Comparison of ENCODE assay signal across 16 cellular contexts in the genomic region with DNA sequence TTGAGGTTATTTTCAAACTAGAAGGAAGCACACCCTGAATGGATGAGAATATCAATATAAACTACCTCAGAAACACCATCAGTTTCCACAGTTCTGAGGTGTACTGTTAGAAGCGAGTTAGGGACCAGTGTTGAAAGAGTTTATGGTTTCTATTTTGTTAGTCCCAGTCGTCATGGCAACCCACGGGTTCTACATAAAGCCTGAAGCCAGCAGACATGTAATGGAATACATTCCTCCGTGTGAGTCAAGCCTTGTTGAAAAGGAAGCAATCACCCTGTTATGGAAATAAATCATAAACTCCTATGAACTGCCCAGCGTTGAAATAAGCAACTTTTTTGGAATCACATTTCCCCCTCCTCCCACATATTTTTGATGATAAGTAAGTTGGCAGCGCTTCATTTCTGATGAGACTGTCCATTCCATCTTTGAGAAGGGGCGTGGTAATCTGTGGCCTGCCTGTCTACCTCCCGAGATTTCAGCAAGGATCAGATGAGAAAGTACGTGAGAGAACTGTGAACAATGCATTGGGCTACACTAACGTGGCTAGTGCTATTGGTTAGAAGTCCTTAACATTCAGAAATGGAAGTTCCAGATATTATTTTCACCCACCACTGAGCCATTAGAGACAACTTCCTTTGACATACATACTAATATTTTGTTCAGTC. TPM values are rescaled to one million over a fixed set of nuclear protein-coding genes. Genes with fewer than 3 reads are reported as not detected.
DNase-seq lines count a peak whose midpoint lies in the region; ATAC-seq, FAIRE-seq and TF ChIP-seq lines count a peak whose summit lies in the region.
"Had no signal": no experiment of that assay in that cellular context is flagged by ENCODE, and none has a peak within 500 bp of the region (broad histone marks: within the 10 kb centered on the region; RNA-seq: fewer than 3 reads in every experiment).

No MANE protein-coding gene starts in this region.

- no peaks in the 10 kb centered on the region for H3K9me3 ChIP-seq in A549
- H3K9me3 ChIP-seq in GM23248 (ENCODE audit: low read depth): no peaks in the 10 kb centered on the region
- peaks cover 2% of the 10 kb centered on the region for H3K9me3 ChIP-seq in mammary epithelial cell (replicated peaks; ENCODE audit: insufficient read depth, low read length)
- no peaks in the 10 kb centered on the region for H3K9me3 ChIP-seq in neural progenitor cell (ENCODE audit: low read depth)
- H3K9me3 ChIP-seq: BLaER1 treated with 17β-estradiol and CSF1 and Interleukin-3, amounts not matched to agents 10 nM and 100 nM; body of pancreas; esophagus muscularis mucosa; Peyer's patch had no signal

- peak; percentile 10 to 60 for DNase-seq in A549 (ENCODE audit: low read depth in 1 of 2, low spot score in 1 of 2)
- peak; percentile 75 for DNase-seq in GM23248
- DNase-seq in mammary epithelial cell: peak; percentile 72
- DNase-seq in iris pigment epithelial cell (ENCODE audit: low read depth): peak; percentile 52
- DNase-seq in NCI-H2171 treated with DMSO at 0.1 percent for 48 hours (lab: John Stamatoyannopoulos, UW): no peak
- DNase-seq in GM13976 (ENCODE audit: low spot score): no peak
- DNase-seq in mucosa of gallbladder (ENCODE audit: low spot score): no peak
- no peak for DNase-seq in neural progenitor cell (ENCODE audit: low spot score)
- DNase-seq: NCI-H2171; stimulated activated CD4-positive, alpha-beta T cell treated with anti-CD3 and anti-CD28 coated beads, Interleukin-4, amount 100 ng/mL, for 24 hours had no signal

- TF ChIP-seq EP300 in A549 (IDR thresholded peaks at IDR 0.05): no peak

- H3K4me2 ChIP-seq in A549: no peak overlapping the region
- H3K4me2 ChIP-seq in GM23248 (ENCODE audit: unreplicated experiment): no peak overlapping the region
- no peak overlapping the region for H3K4me2 ChIP-seq in mammary epithelial cell (ENCODE audit: insufficient read depth, low read depth, low read length)
- no peak overlapping the region for H3K4me2 ChIP-seq in neural progenitor cell
- H3K4me2 ChIP-seq: BLaER1 treated with 17β-estradiol and CSF1 and Interleukin-3, amounts not matched to agents 10 nM and 100 nM had no signal

- no peaks in the 10 kb centered on the region for H3K27me3 Mint-ChIP-seq in neural progenitor cell (ENCODE audit: insufficient read depth, low read depth)

- H3K4me1 Mint-ChIP-seq in neural progenitor cell: no peaks in the 10 kb centered on the region

- H3K9me2 ChIP-seq in GM23248 (ENCODE audit: insufficient read depth): no peaks in the 10 kb centered on the region

- no peak overlapping the region for H3K4me3 ChIP-seq in A549
- H3K4me3 ChIP-seq in GM23248: no peak overlapping the region
- H3K4me3 ChIP-seq in mammary epithelial cell (replicated peaks in 1 of 3; ENCODE audit: insufficient read depth in 1 of 3, low read depth in 2 of 3, low read length in 3 of 3): no peak overlapping the region
- H3K4me3 ChIP-seq in neural progenitor cell: no peak overlapping the region
- H3K4me3 ChIP-seq: BLaER1 treated with 17β-estradiol and CSF1 and Interleukin-3, amounts not matched to agents 10 nM and 100 nM; body of pancreas; esophagus muscularis mucosa; Peyer's patch had no signal

- H2AFZ ChIP-seq in GM23248 (no peak overlapping the region), mammary epithelial cell (ENCODE audit: low read depth, low read length) (peak overlapping the region; percentile 4), neural progenitor cell (replicated peaks) (no peak overlapping the region)
- H2AFZ ChIP-seq: parathyroid adenoma had no signal

- H3K9ac ChIP-seq in GM23248: no peak overlapping the region
- peak overlapping the region; percentile 4 for H3K9ac ChIP-seq in mammary epithelial cell (ENCODE audit: insufficient read depth, low read length)
- H3K9ac ChIP-seq in neural progenitor cell: no peak overlapping the region
- H3K9ac ChIP-seq: BLaER1 treated with 17β-estradiol and CSF1 and Interleukin-3, amounts not matched to agents 10 nM and 100 nM; parathyroid adenoma had no signal

- WGBS in A549 (ENCODE audit: missing lambda C conversion rate): 24% methylated on average over 10 of the region's 10 CpGs
- WGBS in GM23248 (ENCODE audit: low coverage in 1 of 2, low lambda C conversion rate in 2 of 2, missing lambda C conversion rate in 2 of 2), 2 experiments: 2 to 3% methylated on average over 10 of the region's 10 CpGs
- WGBS in mammary epithelial cell (ENCODE audit: low coverage, missing lambda C conversion rate): 17% methylated on average over 10 of the region's 10 CpGs

- no peak for TF ChIP-seq RAD21 in A549 (conservative IDR thresholded peaks at IDR 0.05 in 1 of 2, IDR thresholded peaks at IDR 0.05 in 1 of 2)

- TF ChIP-seq POLR2A in A549 (IDR thresholded peaks at IDR 0.05; ENCODE audit: low read length): no peak

- H3K27ac ChIP-seq in A549 (no peak overlapping the region), GM23248 (no peak overlapping the region), mammary epithelial cell (ENCODE audit: insufficient read depth, low read depth, low read length) (no peak overlapping the region), neural progenitor cell (no peak overlapping the region)
- H3K27ac ChIP-seq: BLaER1 treated with 17β-estradiol and CSF1 and Interleukin-3, amounts not matched to agents 10 nM and 100 nM; body of pancreas; esophagus muscularis mucosa; parathyroid adenoma; Peyer's patch had no signal

- no peak overlapping the region for H3K27ac Mint-ChIP-seq in neural progenitor cell

- H3K4me3 Mint-ChIP-seq in neural progenitor cell: no peak overlapping the region

- no peak for FAIRE-seq in A549 (lab: Jason Lieb, UNC)

- dilution Hi-C loops in mammary epithelial cell (cut with HindIII; ENCODE audit: low sequenced_read_pairs): no loop called here

- no peaks in the 10 kb centered on the region for H3K36me3 ChIP-seq in GM23248 (ENCODE audit: low read depth)
- no peaks in the 10 kb centered on the region for H3K36me3 ChIP-seq in mammary epithelial cell (ENCODE audit: insufficient read depth, low read length)
- no peaks in the 10 kb centered on the region for H3K36me3 ChIP-seq in neural progenitor cell
- H3K36me3 ChIP-seq: BLaER1 treated with 17β-estradiol and CSF1 and Interleukin-3, amounts not matched to agents 10 nM and 100 nM; esophagus muscularis mucosa; Peyer's patch had no signal

- H3K79me2 ChIP-seq in GM23248 (ENCODE audit: insufficient read depth) (no peaks in the 10 kb centered on the region), mammary epithelial cell (ENCODE audit: insufficient read depth, low read length) (no peaks in the 10 kb centered on the region), neural progenitor cell (ENCODE audit: low read depth) (no peaks in the 10 kb centered on the region)
- H3K79me2 ChIP-seq: parathyroid adenoma had no signal

- no peaks in the 10 kb centered on the region for H3K36me3 Mint-ChIP-seq in neural progenitor cell

- BruUV-seq in mammary epithelial cell (replicated peaks; lab: Mats Ljungman, UMichigan): no TSS peak

- no peaks in the 10 kb centered on the region for H4K20me1 ChIP-seq in GM23248 (ENCODE audit: insufficient read depth)
- no peaks in the 10 kb centered on the region for H4K20me1 ChIP-seq in mammary epithelial cell (ENCODE audit: insufficient read depth, low read length)
- H4K20me1 ChIP-seq in neural progenitor cell (ENCODE audit: low read depth): no peaks in the 10 kb centered on the region
- H4K20me1 ChIP-seq: BLaER1 treated with 17β-estradiol and CSF1 and Interleukin-3, amounts not matched to agents 10 nM and 100 nM had no signal

- intact Hi-C loops in mammary epithelial cell (cut with micrococcal nuclease): no loop called here

- CTCF ChIA-PET in A549 (lab: Yijun Ruan, JAX): no interaction called here
- CTCF ChIA-PET in mammary epithelial cell (lab: Charles Lee; ENCODE audit: low non-redundant PET): interaction anchor here (0.6 kb wide), 1 partner anchor 39 kb away, joined by 4 read pairs; no protein-coding TSS in a partner anchor

- POLR2A ChIA-PET in A549 (lab: Yijun Ruan, JAX): no interaction called here

- TF ChIP-seq CTCF in A549 (IDR thresholded peaks at IDR 0.05) (no peak), mammary epithelial cell (conservative IDR thresholded peaks at IDR 0.05 in 1 of 2, IDR thresholded peaks at IDR 0.05 in 1 of 2; ENCODE audit: extremely low read depth in 1 of 2, insufficient read depth in 1 of 2, low read depth in 1 of 2, low read length in 2 of 2) (no peak), GM13976 (IDR thresholded peaks at IDR 0.05; ENCODE audit: borderline replicate concordance, control extremely low read depth, extremely low read depth, insufficient read depth, missing control alignments) (no peak), neural progenitor cell (IDR thresholded peaks at IDR 0.05) (no peak)

- H3K27me3 ChIP-seq in GM23248 (replicated peaks; ENCODE audit: insufficient read depth) (no peaks in the 10 kb centered on the region), mammary epithelial cell (ENCODE audit: insufficient read depth, low read length) (no peaks in the 10 kb centered on the region), neural progenitor cell (no peaks in the 10 kb centered on the region)
- H3K27me3 ChIP-seq: body of pancreas, esophagus muscularis mucosa, Peyer's patch had no signal

- H3K4me1 ChIP-seq in A549 (no peaks in the 10 kb centered on the region), GM23248 (ENCODE audit: insufficient read depth) (no peaks in the 10 kb centered on the region), mammary epithelial cell (ENCODE audit: insufficient read depth, low read length) (no peaks in the 10 kb centered on the region), neural progenitor cell (no peaks in the 10 kb centered on the region)
- H3K4me1 ChIP-seq: body of pancreas, esophagus muscularis mucosa, parathyroid adenoma, Peyer's patch had no signal

- peak in 1 of 2 experiments; percentile 57; a peak in 3 of 6 replicates for ATAC-seq in A549
- ATAC-seq: body of pancreas, left lobe of liver had no signal

- H3F3A ChIP-seq in GM23248 (ENCODE audit: insufficient read depth) (no peaks in the 10 kb centered on the region), neural progenitor cell (ENCODE audit: low read depth) (no peaks in the 10 kb centered on the region)

- H3K9me3 Mint-ChIP-seq in neural progenitor cell: no peaks in the 10 kb centered on the region

- in situ Hi-C loops in GM23248 (cut with MboI): no loop called here
- in situ Hi-C loops in mammary epithelial cell (cut with MboI; ENCODE audit: low sequenced_read_pairs in 2 of 2): loop anchor here in 1 of 2 donors (25.0 kb wide), 1 partner anchor 266 kb away; no protein-coding TSS in a partner anchor
- in situ Hi-C loops in GM13976 (cut with MboI; ENCODE audit: low sequenced_read_pairs, unreplicated experiment): no loop called here

RNA-seq across cellular contexts. Expression of gene PDHA1, which starts 40.4 kb away (rescaled TPM):
- polyA plus RNA-seq in A549 (2011; rRNA removed) (311 and 358 TPM in 2 replicates), A549 (2017; fragmentation: RNase III; extraction: RNeasy Plus Mini Kit Qiagen cat#74134 plus additional on column Dnase treatment) (307 to 309 TPM (median 308 TPM) in 3 replicates), GM23248 (2016; fragmentation: Nextera tagmentation; extraction: Ambion mirVana) (130 and 142 TPM in 2 replicates), mammary epithelial cell (175 TPM)
- polyA plus RNA-seq in A549 (2012; cell fraction: cytosol; rRNA removed): 248 and 273 TPM in 2 replicates
- 125 and 162 TPM in 2 replicates for polyA plus RNA-seq in A549 (2012; cell fraction: nucleus; rRNA removed)
- 87.2 and 112 TPM in 2 replicates for polyA minus RNA-seq in A549 (2011; rRNA and poly(A)+ RNA removed)
- total RNA-seq in GM23248 (2014; rRNA removed; shearing (Covaris generic)): 31.0 and 44.3 TPM in 2 replicates
- total RNA-seq in mammary epithelial cell (100 to 1,000 TPM in 1 of 2 donors, 10 to 100 TPM in 1; 48.8 to 176 TPM), mucosa of gallbladder (164 TPM), neural progenitor cell (ENCODE audit: low replicate concordance) (101 and 147 TPM in 2 replicates)
- 181 TPM for polyA minus RNA-seq in mammary epithelial cell

Comparison
In these comparisons a context has a peak if more than half of its experiments do, and no peak if none do; other contexts are left out.
1. DNase-seq: peak in A549 (2 of 2), GM23248 (single experiment), mammary epithelial cell (single experiment) and iris pigment epithelial cell (single experiment); none in NCI-H2171 treated with DMSO at 0.1 percent for 48 hours (single experiment), GM13976 (single experiment), mucosa of gallbladder (single experiment) and neural progenitor cell (single experiment).